Comparison of ENCODE assay signal across 6 cellular contexts in genomic region chr17:82696916-82697807, GRCh38. TPM values are rescaled to one million over a fixed set of nuclear protein-coding genes. Genes with fewer than 3 reads are reported as not detected.
DNase-seq lines count a peak whose midpoint lies in the region; ATAC-seq lines count a peak whose summit lies in the region.

No MANE protein-coding gene starts in this region.

- peaks cover 12% of the 10 kb centered on the region for H3K9me3 Mint-ChIP-seq in activated naive CD4-positive, alpha-beta T cell treated with anti-CD3 and anti-CD28 coated beads, Interleukin-2, amount 10 ng/mL, durations not matched to agents 7 days and 5 days

- H3K36me3 Mint-ChIP-seq in activated naive CD4-positive, alpha-beta T cell treated with anti-CD3 and anti-CD28 coated beads, Interleukin-2, amount 10 ng/mL, durations not matched to agents 7 days and 5 days: peaks cover 6% of the 10 kb centered on the region

- DNase-seq in activated naive CD4-positive, alpha-beta T cell treated with anti-CD3 and anti-CD28 coated beads, Interleukin-2, amount 10 ng/mL, durations not matched to agents 7 days and 5 days: peak; percentile 34
- no peak for DNase-seq in activated naive CD4-positive, alpha-beta T cell (lab: John Stamatoyannopoulos, UW)
- DNase-seq in right cardiac atrium (peak in 1 of 3 donors; percentile 61), NCI-H2227 treated with DMSO at 0.1 percent for 48 hours (lab: John Stamatoyannopoulos, UW) (no peak), G401 (ENCODE audit: low spot score) (no peak)

- no peaks in the 10 kb centered on the region for H3K27me3 ChIP-seq in right cardiac atrium (ENCODE audit: control insufficient read depth, insufficient read depth)

- CTCF ChIA-PET in activated naive CD4-positive, alpha-beta T cell treated with anti-CD3 and anti-CD28 coated beads, Interleukin-2, amount 10 ng/mL, durations not matched to agents 7 days and 5 days (lab: Charles Lee): no interaction called here

- no peak for ATAC-seq in right cardiac atrium

- intact Hi-C loops in right cardiac atrium (cut with DNase I): no loop called here

- H3K27ac ChIP-seq in right cardiac atrium (ENCODE audit: low read length): no peak overlapping the region
- peak overlapping the region; percentile 82 for H3K27ac ChIP-seq in temporal lobe (ENCODE audit: low read depth, low read length)

- H3K4me1 Mint-ChIP-seq in activated naive CD4-positive, alpha-beta T cell treated with anti-CD3 and anti-CD28 coated beads, Interleukin-2, amount 10 ng/mL, durations not matched to agents 7 days and 5 days: peaks cover 4% of the 10 kb centered on the region

- 35% methylated on average over 48 of the region's 48 CpGs for WGBS in right cardiac atrium

- no peaks in the 10 kb centered on the region for H3K9me3 ChIP-seq in right cardiac atrium (ENCODE audit: control insufficient read depth, low read length)

- no peaks in the 10 kb centered on the region for H3K4me1 ChIP-seq in right cardiac atrium (ENCODE audit: control insufficient read depth, insufficient read depth, low read length)

- H3K4me3 Mint-ChIP-seq in activated naive CD4-positive, alpha-beta T cell treated with anti-CD3 and anti-CD28 coated beads, Interleukin-2, amount 10 ng/mL, durations not matched to agents 7 days and 5 days: peak overlapping the region; percentile 54

- in situ Hi-C loops in G401 (cut with HindIII; ENCODE audit: low sequenced_read_pairs): no loop called here

- H3K27ac Mint-ChIP-seq in activated naive CD4-positive, alpha-beta T cell treated with anti-CD3 and anti-CD28 coated beads, Interleukin-2, amount 10 ng/mL, durations not matched to agents 7 days and 5 days: no peak overlapping the region

- H3K4me3 ChIP-seq in right cardiac atrium (ENCODE audit: low read length): peak overlapping the region; percentile 62

- H3K27me3 Mint-ChIP-seq in activated naive CD4-positive, alpha-beta T cell treated with anti-CD3 and anti-CD28 coated beads, Interleukin-2, amount 10 ng/mL, durations not matched to agents 7 days and 5 days: peaks cover 52% of the 10 kb centered on the region

RNA-seq across cellular contexts. Expression of gene RAB40B, which starts 1.3 kb away (rescaled TPM):
- total RNA-seq in right cardiac atrium (10 to 100 TPM; 14.0 to 20.8 (median 19.2) TPM), temporal lobe (13.0 TPM)
- polyA plus RNA-seq in right cardiac atrium: 14.8 TPM
- total RNA-seq in G401 (2014; rRNA removed; shearing (Covaris generic)): 28.7 and 37.8 TPM in 2 replicates

RNA-seq across cellular contexts. Expression of gene FN3KRP, which starts 19.3 kb away (rescaled TPM):
- 10 to 100 TPM; 10.4 to 15.0 (median 14.1) TPM for total RNA-seq in right cardiac atrium
- 14.1 TPM for polyA plus RNA-seq in right cardiac atrium
- 25.6 TPM for total RNA-seq in temporal lobe
- 44.4 and 44.8 TPM in 2 replicates for total RNA-seq in G401 (2014; rRNA removed; shearing (Covaris generic))

RNA-seq across cellular contexts. Expression of gene FN3K, which starts 38.3 kb away (rescaled TPM):
- total RNA-seq in right cardiac atrium: 10 to 100 TPM; 43.2 to 66.8 (median 60.9) TPM
- 57.6 TPM for polyA plus RNA-seq in right cardiac atrium
- 32.9 TPM for total RNA-seq in temporal lobe
- total RNA-seq in G401 (2014; rRNA removed; shearing (Covaris generic)): 0.03 and 0.43 TPM in 2 replicates

RNA-seq across cellular contexts. Expression of gene WDR45B, which starts 48.9 kb away (rescaled TPM):
- total RNA-seq in right cardiac atrium (10 to 100 TPM; 43.8 to 49.2 (median 45.8) TPM), temporal lobe (43.0 TPM)
- 37.0 TPM for polyA plus RNA-seq in right cardiac atrium
- 109 and 117 TPM in 2 replicates for total RNA-seq in G401 (2014; rRNA removed; shearing (Covaris generic))

RNA-seq across cellular contexts. Expression of gene TBCD, which starts 54.7 kb away (rescaled TPM):
- total RNA-seq in right cardiac atrium (10 to 100 TPM; 36.2 to 43.9 (median 41.5) TPM), temporal lobe (63.4 TPM)
- 38.8 TPM for polyA plus RNA-seq in right cardiac atrium
- 86.4 and 108 TPM in 2 replicates for total RNA-seq in G401 (2014; rRNA removed; shearing (Covaris generic))

Comparison
In these comparisons a context has a peak if more than half of its experiments do, and no peak if none do; other contexts are left out.
1. RNA of gene FN3K, which starts 38.3 kb away (total RNA-seq): 43.2 to 66.8 TPM in right cardiac atrium and 32.9 TPM in temporal lobe (single experiment); 0.03 to 0.43 TPM in G401; every median in the first group is over 10 times any median in the second.